ENCODE assay signal across 11 cellular contexts in genomic region chrX:46757052-46757451, GRCh38. TPM values are rescaled to one million over a fixed set of nuclear protein-coding genes. Genes with fewer than 3 reads are reported as not detected.
A peak's percentile ranks its signal among the peaks of the same experiment; 100 is the strongest.
DNase-seq lines count a peak whose midpoint lies in the region; ATAC-seq, FAIRE-seq and TF ChIP-seq lines count a peak whose summit lies in the region.
"Had no signal": no experiment of that assay in that cellular context is flagged by ENCODE, and none has a peak within 500 bp of the region (broad histone marks: within the 10 kb centered on the region; RNA-seq: fewer than 3 reads in every experiment).

No MANE protein-coding gene starts in this region.

- H3K4me1 Mint-ChIP-seq in activated T-cell treated with anti-CD3 and anti-CD28 coated beads, Interleukin-2, amount 50 U/mL, for 72 hours (ENCODE audit: low read depth): peaks cover 37% of the 10 kb centered on the region
- H3K4me1 Mint-ChIP-seq in stimulated activated memory B cell treated with anti-CD40 and anti-IgM and Interleukin-4, amounts not matched to agents 10 μg/mL and 1 μg/mL and 100 μg/mL, for 72 hours: peaks cover 33% of the 10 kb centered on the region

- H3K27me3 Mint-ChIP-seq in activated T-cell treated with anti-CD3 and anti-CD28 coated beads, Interleukin-2, amount 50 U/mL, for 72 hours (ENCODE audit: low read depth): peaks cover 24% of the 10 kb centered on the region
- no peaks in the 10 kb centered on the region for H3K27me3 Mint-ChIP-seq in stimulated activated memory B cell treated with anti-CD40 and anti-IgM and Interleukin-4, amounts not matched to agents 10 μg/mL and 1 μg/mL and 100 μg/mL, for 72 hours

- H3K4me3 ChIP-seq in bronchial epithelial cell (ENCODE audit: low read depth, low read length): no peak overlapping the region

- TF ChIP-seq CTCF in bronchial epithelial cell (IDR thresholded peaks at IDR 0.05; ENCODE audit: insufficient read depth, low read length, severe bottlenecking): no peak

- no peak for ATAC-seq in activated T-cell treated with anti-CD3 and anti-CD28 coated beads, Interleukin-2, amount 50 U/mL, for 72 hours (replicated peaks in 1 of 2)
- ATAC-seq in stimulated activated memory B cell treated with anti-CD40 and anti-IgM and Interleukin-4, amounts not matched to agents 10 μg/mL and 1 μg/mL and 100 μg/mL, for 72 hours: no peak
- ATAC-seq in GM18867 (IDR thresholded peaks at IDR 0.05; ENCODE audit: unreplicated experiment): no peak
- ATAC-seq in sciatic nerve: no peak
- ATAC-seq: lower lobe of right lung had no signal

- DNase-seq in activated T-cell treated with anti-CD3 and anti-CD28 coated beads, Interleukin-2, amount 50 U/mL, for 72 hours: no peak
- DNase-seq in activated T-cell treated with anti-CD3 and anti-CD28 coated beads, Interleukin-2, amount 50 U/mL, for 48 hours: no peak
- DNase-seq in NCI-H526 (lab: John Stamatoyannopoulos, UW) (peak; percentile 18 to 53), bronchial epithelial cell (ENCODE audit: low read depth) (no peak), sciatic nerve (ENCODE audit: low spot score) (no peak), amniotic stem cell (lab: John Stamatoyannopoulos, UW) (no peak)
- DNase-seq: activated CD4-positive, CD25-positive, alpha-beta regulatory T cell; foreskin melanocyte; lower lobe of right lung had no signal

- H3K4me3 Mint-ChIP-seq in activated T-cell treated with anti-CD3 and anti-CD28 coated beads, Interleukin-2, amount 50 U/mL, for 72 hours: peak overlapping the region; percentile 95 to 97
- H3K4me3 Mint-ChIP-seq in stimulated activated memory B cell treated with anti-CD40 and anti-IgM and Interleukin-4, amounts not matched to agents 10 μg/mL and 1 μg/mL and 100 μg/mL, for 72 hours: peak overlapping the region; percentile 98

- no peaks in the 10 kb centered on the region for H3K27me3 ChIP-seq in bronchial epithelial cell (ENCODE audit: control insufficient read depth, insufficient read depth, low read length)

- no peak overlapping the region for H3K27ac Mint-ChIP-seq in activated T-cell treated with anti-CD3 and anti-CD28 coated beads, Interleukin-2, amount 50 U/mL, for 72 hours
- peak overlapping the region; percentile 87 for H3K27ac Mint-ChIP-seq in stimulated activated memory B cell treated with anti-CD40 and anti-IgM and Interleukin-4, amounts not matched to agents 10 μg/mL and 1 μg/mL and 100 μg/mL, for 72 hours

- H3K36me3 Mint-ChIP-seq in activated T-cell treated with anti-CD3 and anti-CD28 coated beads, Interleukin-2, amount 50 U/mL, for 72 hours (ENCODE audit: insufficient read depth in 2 of 2): peaks cover 0 to 5% of the 10 kb centered on the region in 2 donors
- H3K36me3 Mint-ChIP-seq in stimulated activated memory B cell treated with anti-CD40 and anti-IgM and Interleukin-4, amounts not matched to agents 10 μg/mL and 1 μg/mL and 100 μg/mL, for 72 hours: peaks cover 27% of the 10 kb centered on the region

- intact Hi-C loops in sciatic nerve (cut with DNase I): loop anchor here (10.0 kb wide), 1 partner anchor 278 kb away; no protein-coding TSS in a partner anchor

- no peaks in the 10 kb centered on the region for H3K9me3 Mint-ChIP-seq in activated T-cell treated with anti-CD3 and anti-CD28 coated beads, Interleukin-2, amount 50 U/mL, for 72 hours
- no peaks in the 10 kb centered on the region for H3K9me3 Mint-ChIP-seq in stimulated activated memory B cell treated with anti-CD40 and anti-IgM and Interleukin-4, amounts not matched to agents 10 μg/mL and 1 μg/mL and 100 μg/mL, for 72 hours

- FAIRE-seq in bronchial epithelial cell (lab: Jason Lieb, UNC): peak; percentile 64

- no peaks in the 10 kb centered on the region for H3K36me3 ChIP-seq in bronchial epithelial cell (ENCODE audit: control insufficient read depth, insufficient read depth, low read length)
- H3K36me3 ChIP-seq: lower lobe of right lung had no signal

RNA-seq across cellular contexts. Expression of gene SLC9A7, which starts 1.9 kb away (rescaled TPM):
- 10 to 100 TPM; 19.2 to 23.0 TPM for total RNA-seq in activated T-cell treated with anti-CD3 and anti-CD28 coated beads, Interleukin-2, amount 50 U/mL, for 72 hours
- 8.2 and 15.0 TPM in 2 replicates for total RNA-seq in bronchial epithelial cell
- total RNA-seq in sciatic nerve: 6.5 TPM

Comparison
In these comparisons a context has a peak if more than half of its experiments do, and no peak if none do; other contexts are left out.
1. DNase-seq: peak in NCI-H526 (2 of 2); none in activated T-cell treated with anti-CD3 and anti-CD28 coated beads, Interleukin-2, amount 50 U/mL, for 72 hours (0 of 2), activated T-cell treated with anti-CD3 and anti-CD28 coated beads, Interleukin-2, amount 50 U/mL, for 48 hours (0 of 2), bronchial epithelial cell (single experiment), sciatic nerve (single experiment) and amniotic stem cell (single experiment).